In genomic region chr7:6528401-6529130, GRCh38 we compare ENCODE assay signal across 32 cellular contexts. TPM values are rescaled to one million over a fixed set of nuclear protein-coding genes. Genes with fewer than 3 reads are reported as not detected.
"Had no signal": no experiment of that assay in that cellular context is flagged by ENCODE, and none has a peak within 500 bp of the region (broad histone marks: within the 10 kb centered on the region; RNA-seq: fewer than 3 reads in every experiment).

No MANE protein-coding gene starts in this region.

- DNase-seq: activated CD4-positive, alpha-beta memory T cell treated with anti-CD3 and anti-CD28 coated beads, Interleukin-2, amount 10 ng/mL, durations not matched to agents 7 days and 5 days; activated CD4-positive, alpha-beta T cell treated with anti-CD3 and anti-CD28 coated beads, Interleukin-2, amount 10 ng/mL, durations not matched to agents 24 days and 14 days; activated CD4-positive, CD25-positive, alpha-beta regulatory T cell treated with anti-CD3 and anti-CD28 coated beads, Interleukin-2, amount 50 U/mL, for 72 hours; activated CD8-positive, alpha-beta memory T cell treated with anti-CD3 and anti-CD28 coated beads, Interleukin-2, amount 50 U/mL, for 48 hours; activated gamma-delta T cell; activated naive CD4-positive, alpha-beta T cell treated with anti-CD3 and anti-CD28 coated beads, Interleukin-2, amount 10 ng/mL, durations not matched to agents 7 days and 5 days; activated naive CD8-positive, alpha-beta T cell treated with anti-CD3 and anti-CD28 coated beads, Interleukin-2, amount 10 ng/mL, durations not matched to agents 7 days and 5 days; activated T-cell treated with anti-CD3 and anti-CD28 coated beads, Interleukin-2, amount 50 U/mL, for 24 hours; amniotic stem cell; brain microvascular endothelial cell; caudate nucleus; cortex of kidney; effector memory CD8-positive, alpha-beta T cell; foreskin fibroblast; heart left ventricle; midbrain; natural killer cell; psoas muscle; stimulated activated CD4-positive, alpha-beta T cell treated with anti-CD3 and anti-CD28 coated beads, Interleukin-15, amount 100 ng/mL, for 24 hours; stimulated activated CD4-positive, alpha-beta T cell treated with anti-CD3 and anti-CD28 coated beads, Interleukin-2, amount 100 ng/mL, for 24 hours; stimulated activated naive B cell treated with anti-CD40 and anti-IgM and Interleukin-4, amounts not matched to agents 10 μg/mL and 1 μg/mL and 100 μg/mL, for 72 hours; stomach; SW 1271; T1000; thyroid gland; upper lobe of right lung had no signal

- H3K36me3 Mint-ChIP-seq: activated naive CD4-positive, alpha-beta T cell treated with anti-CD3 and anti-CD28 coated beads, Interleukin-2, amount 10 ng/mL, durations not matched to agents 7 days and 5 days; activated naive CD8-positive, alpha-beta T cell treated with anti-CD3 and anti-CD28 coated beads, Interleukin-2, amount 10 ng/mL, durations not matched to agents 7 days and 5 days; memory B cell; natural killer cell; stimulated activated naive B cell treated with anti-CD40 and anti-IgM and Interleukin-4, amounts not matched to agents 10 μg/mL and 1 μg/mL and 100 μg/mL, for 72 hours had no signal

- H3K27ac ChIP-seq: brain microvascular endothelial cell, heart left ventricle, parathyroid adenoma, psoas muscle, stomach, thyroid gland, upper lobe of right lung had no signal

- H3K4me3 ChIP-seq: heart left ventricle, psoas muscle, smooth muscle cell, stomach, thyroid gland, upper lobe of right lung had no signal

- H3K36me3 ChIP-seq: brain microvascular endothelial cell, heart left ventricle, stomach, thyroid gland, upper lobe of right lung had no signal

- H3K9me3 Mint-ChIP-seq: activated CD4-positive, alpha-beta memory T cell treated with anti-CD3 and anti-CD28 coated beads, Interleukin-2, amount 10 ng/mL, durations not matched to agents 7 days and 5 days; activated CD4-positive, alpha-beta T cell treated with anti-CD3 and anti-CD28 coated beads, Interleukin-2, amount 10 ng/mL, durations not matched to agents 24 days and 14 days; activated naive CD4-positive, alpha-beta T cell treated with anti-CD3 and anti-CD28 coated beads, Interleukin-2, amount 10 ng/mL, durations not matched to agents 7 days and 5 days; activated naive CD8-positive, alpha-beta T cell treated with anti-CD3 and anti-CD28 coated beads, Interleukin-2, amount 10 ng/mL, durations not matched to agents 7 days and 5 days; activated T-cell treated with anti-CD3 and anti-CD28 coated beads, Interleukin-2, amount 50 U/mL, for 24 hours; effector memory CD8-positive, alpha-beta T cell; memory B cell; natural killer cell; stimulated activated naive B cell treated with anti-CD40 and anti-IgM and Interleukin-4, amounts not matched to agents 10 μg/mL and 1 μg/mL and 100 μg/mL, for 72 hours; T-helper 1 cell treated with Interleukin-12 subunit alpha and Interleukin-12 subunit beta and Interleukin-4 antibody, amounts not matched to agents 30 μg/mL and 1 μg/mL, for 36 hours had no signal

- H3K4me2 ChIP-seq: smooth muscle cell had no signal

- H2AFZ ChIP-seq: parathyroid adenoma had no signal

- H3K4me3 Mint-ChIP-seq: activated CD4-positive, alpha-beta memory T cell treated with anti-CD3 and anti-CD28 coated beads, Interleukin-2, amount 10 ng/mL, durations not matched to agents 7 days and 5 days; activated CD4-positive, alpha-beta T cell treated with anti-CD3 and anti-CD28 coated beads, Interleukin-2, amount 10 ng/mL, durations not matched to agents 24 days and 14 days; activated naive CD4-positive, alpha-beta T cell treated with anti-CD3 and anti-CD28 coated beads, Interleukin-2, amount 10 ng/mL, durations not matched to agents 7 days and 5 days; activated naive CD8-positive, alpha-beta T cell treated with anti-CD3 and anti-CD28 coated beads, Interleukin-2, amount 10 ng/mL, durations not matched to agents 7 days and 5 days; activated T-cell treated with anti-CD3 and anti-CD28 coated beads, Interleukin-2, amount 50 U/mL, for 24 hours; memory B cell; natural killer cell; stimulated activated naive B cell treated with anti-CD40 and anti-IgM and Interleukin-4, amounts not matched to agents 10 μg/mL and 1 μg/mL and 100 μg/mL, for 72 hours; T-helper 1 cell treated with Interleukin-12 subunit alpha and Interleukin-12 subunit beta and Interleukin-4 antibody, amounts not matched to agents 30 μg/mL and 1 μg/mL, for 36 hours had no signal

- H3K27ac Mint-ChIP-seq: activated CD4-positive, alpha-beta memory T cell treated with anti-CD3 and anti-CD28 coated beads, Interleukin-2, amount 10 ng/mL, durations not matched to agents 7 days and 5 days; activated CD4-positive, alpha-beta T cell treated with anti-CD3 and anti-CD28 coated beads, Interleukin-2, amount 10 ng/mL, durations not matched to agents 24 days and 14 days; activated naive CD4-positive, alpha-beta T cell treated with anti-CD3 and anti-CD28 coated beads, Interleukin-2, amount 10 ng/mL, durations not matched to agents 7 days and 5 days; activated naive CD8-positive, alpha-beta T cell treated with anti-CD3 and anti-CD28 coated beads, Interleukin-2, amount 10 ng/mL, durations not matched to agents 7 days and 5 days; activated T-cell treated with anti-CD3 and anti-CD28 coated beads, Interleukin-2, amount 50 U/mL, for 24 hours; effector memory CD8-positive, alpha-beta T cell; memory B cell; natural killer cell; stimulated activated naive B cell treated with anti-CD40 and anti-IgM and Interleukin-4, amounts not matched to agents 10 μg/mL and 1 μg/mL and 100 μg/mL, for 72 hours; T-helper 1 cell treated with Interleukin-12 subunit alpha and Interleukin-12 subunit beta and Interleukin-4 antibody, amounts not matched to agents 30 μg/mL and 1 μg/mL, for 36 hours had no signal

- H3K79me2 ChIP-seq: parathyroid adenoma had no signal

- H3K4me1 ChIP-seq: parathyroid adenoma, upper lobe of right lung had no signal

- H3K9ac ChIP-seq: parathyroid adenoma had no signal

- ATAC-seq: effector memory CD8-positive, alpha-beta T cell; esophagus mucosa; heart left ventricle; natural killer cell; psoas muscle; stimulated activated naive B cell treated with anti-CD40 and anti-IgM and Interleukin-4, amounts not matched to agents 10 μg/mL and 1 μg/mL and 100 μg/mL, for 72 hours; upper lobe of right lung had no signal

- H3K9me3 ChIP-seq: heart left ventricle, psoas muscle, stomach, thyroid gland, upper lobe of right lung had no signal

RNA-seq across cellular contexts. Expression of gene GRID2IP, which starts 22.7 kb away (rescaled TPM):
- total RNA-seq: activated CD4-positive, alpha-beta T cell treated with anti-CD3 and anti-CD28 coated beads, Interleukin-2, amount 10 ng/mL, durations not matched to agents 24 days and 14 days; endothelial cell of umbilical vein; smooth muscle cell had no signal
- polyA plus RNA-seq: endothelial cell of umbilical vein, smooth muscle cell had no signal
